ENCODE assay signal across 1 cellular context in genomic region chr3:4996223-4996765, GRCh38.
TF ChIP-seq lines count a peak whose summit lies in the region.

No MANE protein-coding gene starts in this region.

TF ChIP-seq in HepG2, 621 proteins besides CTCF, POLR2A, EP300 and RAD21:
- TF ChIP-seq TOPORS (CRISPR knock-in tag; IDR thresholded peaks at IDR 0.05) (no peak), ZNF615 (CRISPR knock-in tag; IDR thresholded peaks at IDR 0.05; ENCODE audit: borderline replicate concordance) (no peak), MAFF (IDR thresholded peaks at IDR 0.05; ENCODE audit: low read depth, low read length) (peak; percentile 71), FOXO1 (CRISPR knock-in tag; IDR thresholded peaks at IDR 0.05) (no peak), ZNF180 (CRISPR knock-in tag; IDR thresholded peaks at IDR 0.05; ENCODE audit: borderline replicate concordance, low read depth) (no peak), ARID2 (CRISPR knock-in tag; IDR thresholded peaks at IDR 0.05; ENCODE audit: borderline replicate concordance) (no peak), HNRNPUL1 (IDR thresholded peaks at IDR 0.05; ENCODE audit: low read depth, low read length) (no peak), TAF1 (CRISPR knock-in tag; IDR thresholded peaks at IDR 0.05) (no peak), RXRA (CRISPR knock-in tag; IDR thresholded peaks at IDR 0.05) (no peak), AGO1 (IDR thresholded peaks at IDR 0.05; ENCODE audit: low read depth, low read length, poor library complexity, severe bottlenecking) (no peak), ZNF713 (CRISPR knock-in tag; IDR thresholded peaks at IDR 0.05) (no peak), FOSL2 (CRISPR knock-in tag; IDR thresholded peaks at IDR 0.05) (no peak), NPAS2 (CRISPR knock-in tag; IDR thresholded peaks at IDR 0.05; ENCODE audit: borderline replicate concordance) (no peak), TOE1 (CRISPR knock-in tag; IDR thresholded peaks at IDR 0.05) (no peak), ZSCAN25 (CRISPR knock-in tag; IDR thresholded peaks at IDR 0.05) (no peak), MAFK (conservative IDR thresholded peaks at IDR 0.05 in 1 of 2, IDR thresholded peaks at IDR 0.05 in 1 of 2; ENCODE audit: low read length in 2 of 2) (peak; percentile 81 to 88), GPN1 (CRISPR knock-in tag; IDR thresholded peaks at IDR 0.05; ENCODE audit: borderline replicate concordance) (no peak)
